In the genomic region with DNA sequence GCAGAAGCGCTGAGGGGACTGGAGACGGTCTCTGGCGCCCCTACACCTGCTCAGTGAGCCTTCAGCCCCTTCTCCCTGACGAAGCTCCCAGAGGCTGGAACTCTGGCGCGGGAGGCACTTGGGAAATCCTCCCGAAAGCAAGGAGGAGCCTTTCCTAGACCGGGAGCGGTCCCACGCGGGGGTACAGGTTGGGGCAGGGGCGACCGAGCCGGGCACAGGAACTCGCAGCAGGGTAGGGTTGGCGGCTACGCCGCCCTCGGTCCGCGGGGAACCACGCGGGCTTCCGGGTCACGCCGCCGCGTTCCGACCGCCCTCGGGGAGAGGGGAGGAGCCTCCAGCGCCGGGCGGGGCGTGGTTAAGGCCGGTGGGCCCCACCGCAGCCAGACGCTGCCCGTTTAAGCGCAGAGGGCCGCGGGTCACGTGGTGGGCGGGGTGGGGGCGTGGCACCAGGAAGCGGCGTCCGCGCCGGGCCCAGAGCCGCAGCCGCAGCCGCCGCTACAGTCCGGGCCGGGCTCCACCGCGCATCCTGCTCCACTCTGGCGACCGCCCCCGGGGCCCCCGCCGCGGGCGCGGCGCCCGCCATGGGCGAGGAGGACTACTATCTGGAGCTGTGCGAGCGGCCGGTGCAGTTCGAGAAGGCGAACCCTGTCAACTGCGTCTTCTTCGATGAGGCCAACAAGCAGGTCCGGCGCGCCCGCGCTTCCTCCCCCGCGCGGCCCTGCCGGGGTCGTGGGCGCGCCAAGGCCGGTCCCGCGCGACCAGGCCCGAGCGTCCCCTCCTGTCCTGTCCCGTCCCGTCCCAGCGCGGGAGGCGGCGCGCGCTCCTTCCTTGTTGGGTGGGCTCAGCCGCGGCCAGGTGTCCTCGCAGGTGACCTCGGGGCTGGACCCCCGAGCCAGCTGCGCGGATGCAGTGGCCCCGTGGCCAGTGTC, we compare ENCODE assay signal across 8 cellular contexts. TPM values are rescaled to one million over a fixed set of nuclear protein-coding genes. Genes with fewer than 3 reads are reported as not detected.
DNase-seq lines count a peak whose midpoint lies in the region; ATAC-seq and TF ChIP-seq lines count a peak whose summit lies in the region.

A gene (plus strand): TSS at position 474 of the 929 bp plus-strand sequence. CDS start 108 bp downstream, at position 582.

- WGBS in right cardiac atrium = under 1% methylated on average over 110 of the region's 110 CpGs

- TF ChIP-seq CTCF in uterus (IDR thresholded peaks at IDR 0.05) = peak; percentile 22 to 35 (median 28)

- peak within 1 kb of the TSS; percentile 87 for H3K4me3 ChIP-seq in right cardiac atrium (ENCODE audit: low read length)
- H3K4me3 ChIP-seq in uterus = peak within 1 kb of the TSS; percentile 67 to 81

- TF ChIP-seq POLR2A in uterus (IDR thresholded peaks at IDR 0.05) = peak; percentile 34 to 83

- H3K36me3 ChIP-seq in uterus = no peaks in the 10 kb centered on the region

- peak; percentile 33 for ATAC-seq in GM18499 (IDR thresholded peaks at IDR 0.05; ENCODE audit: insufficient read depth, unreplicated experiment)
- peak; percentile 67 for ATAC-seq in HG02884 (IDR thresholded peaks at IDR 0.05; ENCODE audit: unreplicated experiment)
- peak; percentile 99 for ATAC-seq in right cardiac atrium

- intact Hi-C loops in T-helper 2 cell treated with Interferon-gamma antibody and Interleukin-4, amounts not matched to agents 100 ng/mL and 5 ng/mL, for 36 hours (cut with micrococcal nuclease) = loop anchor here (1.0 to 10.0 kb wide), 12 partner anchors 9 to 570 kb away; a partner anchor contains a TSS
- intact Hi-C loops in right cardiac atrium (cut with DNase I) = loop anchor here in 1 of 4 donors (5.0 kb wide), 1 partner anchor 84 kb away; a partner anchor contains a TSS
- intact Hi-C loops in uterus (cut with DNase I; ENCODE audit: low total_unique reads) = no loop called here

- DNase-seq in NCI-H1694 (lab: John Stamatoyannopoulos, UW) (peak; percentile 64), anterior cingulate cortex (lab: John Stamatoyannopoulos, UW) (peak; percentile 45 to 98 (median 93)), right cardiac atrium (peak; percentile 98 to 99 (median 99)), putamen (ENCODE audit: low spot score) (peak; percentile 93), uterus (peak; percentile 95 to 97)

- H3K9me3 ChIP-seq in right cardiac atrium (ENCODE audit: control insufficient read depth, low read length) = no peaks in the 10 kb centered on the region
- no peaks in the 10 kb centered on the region for H3K9me3 ChIP-seq in uterus

- H3K27ac ChIP-seq in right cardiac atrium (ENCODE audit: low read length) (peak within 1 kb of the TSS; percentile 54), uterus (peak within 1 kb of the TSS; percentile 86 to 94)

- H3K4me1 ChIP-seq in right cardiac atrium (ENCODE audit: control insufficient read depth, insufficient read depth, low read length) (peaks cover 3% of the 10 kb centered on the region), uterus (peaks cover 0 to 4% of the 10 kb centered on the region in 2 donors)

- H3K27me3 ChIP-seq in right cardiac atrium (ENCODE audit: control insufficient read depth, insufficient read depth) (no peaks in the 10 kb centered on the region), uterus (no peaks in the 10 kb centered on the region)

RNA-seq across cellular contexts. Expression of the gene that starts here (rescaled TPM):
- 46.5 and 57.5 TPM in 2 replicates for total RNA-seq in T-helper 2 cell treated with Interferon-gamma antibody and Interleukin-4, amounts not matched to agents 100 ng/mL and 5 ng/mL, for 36 hours
- total RNA-seq in right cardiac atrium (10 to 100 TPM; 12.2 to 14.6 (median 13.8) TPM), uterus (10 to 100 TPM; 12.9 to 56.4 (median 27.8) TPM)
- 17.6 TPM for polyA plus RNA-seq in right cardiac atrium

Comparison
In these comparisons a context has a peak if more than half of its experiments do, and no peak if none do; other contexts are left out.
1. Peak in every context shown above with its lines: DNase-seq, ATAC-seq, H3K4me3 ChIP-seq and H3K27ac ChIP-seq.
2. ATAC-seq: peak in every context shown above with its lines; median percentile 99 in right cardiac atrium; 67 in HG02884; 33 in GM18499.